17 cellular contexts compared by ENCODE assay signal in the genomic region with DNA sequence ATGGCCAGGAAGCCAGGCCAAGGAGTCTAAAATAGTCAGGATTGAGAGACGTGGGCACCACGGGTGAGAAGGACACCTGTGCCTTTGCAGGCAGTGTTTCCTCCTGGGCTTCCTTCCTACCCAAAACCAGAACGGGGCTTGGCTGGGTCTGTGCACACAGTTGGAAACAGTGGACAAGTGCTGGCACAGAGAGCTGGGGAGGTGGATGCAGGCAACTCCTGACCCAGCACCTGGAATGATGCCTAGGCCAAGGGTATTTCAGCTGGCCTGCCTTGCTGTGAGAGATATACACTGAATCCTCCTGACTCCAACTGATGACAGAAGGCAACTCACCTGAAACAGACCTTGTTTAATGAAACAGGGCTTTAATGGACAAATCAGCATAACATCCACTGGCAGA.
DNase-seq lines count a peak whose midpoint lies in the region; ATAC-seq, FAIRE-seq and TF ChIP-seq lines count a peak whose summit lies in the region.
"Had no signal": no experiment of that assay in that cellular context is flagged by ENCODE, and none has a peak within 500 bp of the region (broad histone marks: within the 10 kb centered on the region; RNA-seq: fewer than 3 reads in every experiment).

No MANE protein-coding gene starts in this region.

- TF ChIP-seq POLR2A in K562 (conservative IDR thresholded peaks at IDR 0.05), result no peak
- TF ChIP-seq POLR2A in endothelial cell of umbilical vein (IDR thresholded peaks at IDR 0.05; ENCODE audit: low read depth, low read length), result no peak

- dilution Hi-C loops in endothelial cell of umbilical vein (cut with MboI; ENCODE audit: extremely low pct_ligation_motif_present, low sequenced_read_pairs), result no loop called here

- H3K9me3 ChIP-seq in BLaER1 (peaks cover 22% of the 10 kb centered on the region), K562 (replicated peaks; ENCODE audit: control insufficient read depth, insufficient read depth, low read depth, low read length) (no peaks in the 10 kb centered on the region), endothelial cell of umbilical vein (replicated peaks; ENCODE audit: control insufficient read depth, insufficient read depth, low read length) (no peaks in the 10 kb centered on the region), mesenchymal stem cell (ENCODE audit: control insufficient read depth, low read length) (no peaks in the 10 kb centered on the region)
- H3K9me3 ChIP-seq: Caco-2 had no signal

- in situ Hi-C loops in K562 (cut with MboI), result no loop called here

- FAIRE-seq in K562 (lab: Jason Lieb, UNC) (no peak), endothelial cell of umbilical vein (lab: Jason Lieb, UNC) (no peak)
- FAIRE-seq: D721Med, HTR-8/SVneo had no signal

- H2BK12ac ChIP-seq in mesenchymal stem cell (ENCODE audit: low read length in 2 of 2), result no peak overlapping the region

- DNase-seq in K562 (ENCODE audit: extremely low read depth in 1 of 4, low spot score in 3 of 4) (no peak), dermis blood vessel endothelial cell (peak; percentile 8), endothelial cell of umbilical vein (ENCODE audit: low read depth, low spot score) (no peak), NCI-H1930 (lab: John Stamatoyannopoulos, UW) (no peak), mesenchymal stem cell (no peak)
- DNase-seq: Caco-2; CD4-positive, CD25-positive, alpha-beta regulatory T cell; CD8-positive, alpha-beta memory T cell; GDM1; GOT3; H7; HFFc6 had no signal

- no peak overlapping the region; the same call in 1 of the 2 replicates for H2AFZ ChIP-seq in K562 (ENCODE audit: low read depth, low read length)
- no peak overlapping the region for H2AFZ ChIP-seq in endothelial cell of umbilical vein (ENCODE audit: low read depth, low read length)
- H2AFZ ChIP-seq in mesenchymal stem cell (ENCODE audit: low read depth, low read length), result no peak overlapping the region

- no peaks in the 10 kb centered on the region for H3K36me3 Mint-ChIP-seq in activated T-helper 17 cell treated with anti-CD3 and anti-CD28 coated beads, Interleukin-2, amount 50 U/mL, for 72 hours (ENCODE audit: low read depth)

- no peak overlapping the region for H3K27ac Mint-ChIP-seq in activated T-helper 17 cell treated with anti-CD3 and anti-CD28 coated beads, Interleukin-2, amount 50 U/mL, for 72 hours

- H2BK15ac ChIP-seq in mesenchymal stem cell (ENCODE audit: low read depth, poor library complexity, severe bottlenecking), result no peak overlapping the region

- TF ChIP-seq RAD21 in K562 (CRISPR knock-in tag; conservative IDR thresholded peaks at IDR 0.05 in 1 of 2, IDR thresholded peaks at IDR 0.05 in 1 of 2), result no peak

- H2AK5ac ChIP-seq in mesenchymal stem cell (ENCODE audit: low read length, severe bottlenecking), result no peak overlapping the region

- no peaks in the 10 kb centered on the region for H3K4me1 Mint-ChIP-seq in activated T-helper 17 cell treated with anti-CD3 and anti-CD28 coated beads, Interleukin-2, amount 50 U/mL, for 72 hours

- H3K4me2 ChIP-seq in BLaER1 (peak overlapping the region; percentile 68), K562 (ENCODE audit: insufficient read depth, low read length) (peak overlapping the region; percentile 47; the same call in 1 of the 2 replicates), endothelial cell of umbilical vein (ENCODE audit: insufficient read depth, low read length) (peak overlapping the region; percentile 73), mesenchymal stem cell (ENCODE audit: low read length, poor library complexity, severe bottlenecking) (no peak overlapping the region)

- H3K23ac ChIP-seq in mesenchymal stem cell (ENCODE audit: low read length in 2 of 2), result no peak overlapping the region

- BruUV-seq in K562 (replicated peaks; lab: Mats Ljungman, UMichigan) (no TSS peak), endothelial cell of umbilical vein (replicated peaks; lab: Mats Ljungman, UMichigan) (no TSS peak)

- intact Hi-C loops in K562 (cut with micrococcal nuclease) (no loop called here), endothelial cell of umbilical vein (cut with micrococcal nuclease) (loop anchor here (10.0 kb wide), 1 partner anchor 398 kb away; no protein-coding TSS in a partner anchor)

- H3K9me1 ChIP-seq in K562 (ENCODE audit: control insufficient read depth, insufficient read depth, low read length) (no peaks in the 10 kb centered on the region), endothelial cell of umbilical vein (replicated peaks; ENCODE audit: control insufficient read depth, extremely low read depth, insufficient read depth, low read length) (no peaks in the 10 kb centered on the region)

- peak overlapping the region; percentile 47; the same call in 1 of the 2 replicates for H3K9ac ChIP-seq in BLaER1
- no peak overlapping the region for H3K9ac ChIP-seq in K562 (ENCODE audit: insufficient read depth in 1 of 2, low read depth in 2 of 2, low read length in 2 of 2)
- H3K9ac ChIP-seq in endothelial cell of umbilical vein (replicated peaks; ENCODE audit: extremely low read depth, insufficient read depth, low read length), result no peak overlapping the region
- H3K9ac ChIP-seq in mesenchymal stem cell (ENCODE audit: low read length), result no peak overlapping the region

- H3K4ac ChIP-seq in mesenchymal stem cell (ENCODE audit: low read depth in 1 of 2, low read length in 2 of 2), result no peak overlapping the region

- no peak overlapping the region for H3K18ac ChIP-seq in mesenchymal stem cell (ENCODE audit: low read depth in 1 of 2, low read length in 2 of 2)

- H2BK5ac ChIP-seq in mesenchymal stem cell (ENCODE audit: low read depth, low read length, poor library complexity, severe bottlenecking), result no peak overlapping the region

- no peaks in the 10 kb centered on the region for H3K27me3 Mint-ChIP-seq in activated T-helper 17 cell treated with anti-CD3 and anti-CD28 coated beads, Interleukin-2, amount 50 U/mL, for 72 hours
- H3K27me3 Mint-ChIP-seq: CD4-positive, CD25-positive, alpha-beta regulatory T cell; CD8-positive, alpha-beta memory T cell had no signal

- POLR2A ChIA-PET in K562 (lab: Yijun Ruan, JAX) (interaction anchor here (0.5 to 1.4 kb wide), 4 partner anchors 8 to 96 kb away, joined by 3 to 4 read pairs (median 3); no protein-coding TSS in a partner anchor), endothelial cell of umbilical vein (lab: Charles Lee) (no interaction called here)

- H3K27ac ChIP-seq in BLaER1 (peak overlapping the region; percentile 70), K562 (ENCODE audit: extremely low read depth, low read depth, low read length) (peak overlapping the region; percentile 61), endothelial cell of umbilical vein (ENCODE audit: insufficient read depth, low read depth, low read length) (peak overlapping the region; percentile 70), mesenchymal stem cell (ENCODE audit: low read length, poor library complexity, severe bottlenecking) (no peak overlapping the region)

- H3K79me2 ChIP-seq in K562 (ENCODE audit: control insufficient read depth, insufficient read depth, low read length), result no peaks in the 10 kb centered on the region
- no peaks in the 10 kb centered on the region for H3K79me2 ChIP-seq in endothelial cell of umbilical vein (ENCODE audit: control insufficient read depth, insufficient read depth, low read length)

- no peak for ATAC-seq in K562
- ATAC-seq in activated T-helper 17 cell treated with anti-CD3 and anti-CD28 coated beads, Interleukin-2, amount 50 U/mL, for 72 hours (replicated peaks), result no peak
- no peak for ATAC-seq in HG03439 (IDR thresholded peaks at IDR 0.05; ENCODE audit: unreplicated experiment)

- no peak overlapping the region for H3K4me3 Mint-ChIP-seq in activated T-helper 17 cell treated with anti-CD3 and anti-CD28 coated beads, Interleukin-2, amount 50 U/mL, for 72 hours
- H3K4me3 Mint-ChIP-seq: CD8-positive, alpha-beta memory T cell; HFFc6 had no signal

- H4K20me1 ChIP-seq in BLaER1 (no peaks in the 10 kb centered on the region), K562 (replicated peaks; ENCODE audit: control insufficient read depth, insufficient read depth, low read length) (no peaks in the 10 kb centered on the region), endothelial cell of umbilical vein (replicated peaks; ENCODE audit: control insufficient read depth, extremely low read depth, insufficient read depth, low read length) (no peaks in the 10 kb centered on the region)

- H3K27me3 ChIP-seq in BLaER1 (no peaks in the 10 kb centered on the region), K562 (ENCODE audit: control insufficient read depth in 2 of 2, insufficient read depth in 2 of 2, low read length in 2 of 2) (no peaks in the 10 kb centered on the region), endothelial cell of umbilical vein (ENCODE audit: control insufficient read depth in 2 of 2, insufficient read depth in 2 of 2, low read length in 2 of 2) (no peaks in the 10 kb centered on the region), mesenchymal stem cell (ENCODE audit: control insufficient read depth in 1 of 2, insufficient read depth in 1 of 2, low read length in 2 of 2) (no peaks in the 10 kb centered on the region)

- no peak overlapping the region for H2BK120ac ChIP-seq in mesenchymal stem cell (ENCODE audit: low read depth, low read length)

- no peak overlapping the region for H4K91ac ChIP-seq in mesenchymal stem cell (ENCODE audit: low read length)

- H3K9me3 Mint-ChIP-seq in activated T-helper 17 cell treated with anti-CD3 and anti-CD28 coated beads, Interleukin-2, amount 50 U/mL, for 72 hours, result no peaks in the 10 kb centered on the region
- H3K9me3 Mint-ChIP-seq: CD4-positive, CD25-positive, alpha-beta regulatory T cell; HFFc6 had no signal

- H3K4me1 ChIP-seq in BLaER1 (peaks cover 88% of the 10 kb centered on the region), K562 (replicated peaks in 1 of 2; ENCODE audit: control insufficient read depth in 2 of 2, insufficient read depth in 2 of 2, low read length in 2 of 2) (peaks cover 9 to 26% of the 10 kb centered on the region in 2 experiments; a peak in 3 of 5 replicates), endothelial cell of umbilical vein (ENCODE audit: control insufficient read depth, extremely low read depth, insufficient read depth, low read length) (peaks cover 19% of the 10 kb centered on the region), mesenchymal stem cell (ENCODE audit: control insufficient read depth, insufficient read depth, low read depth, low read length) (peaks cover 7% of the 10 kb centered on the region)
- H3K4me1 ChIP-seq: Caco-2 had no signal

- H3K4me3 ChIP-seq in BLaER1 (no peak overlapping the region), K562 (no peak overlapping the region), endothelial cell of umbilical vein (replicated peaks in 1 of 3; ENCODE audit: insufficient read depth in 1 of 3, low read depth in 1 of 3, low read length in 3 of 3) (no peak overlapping the region), mesenchymal stem cell (ENCODE audit: insufficient read depth in 1 of 2, low read depth in 1 of 2, low read length in 2 of 2) (no peak overlapping the region)

- CTCF ChIA-PET in K562 (lab: Yijun Ruan, JAX; ENCODE audit: low intra/inter-chr PET ratio) (no interaction called here), endothelial cell of umbilical vein (lab: Charles Lee) (interaction anchor here (1.4 to 1.7 kb wide), 2 partner anchors 80 to 179 kb away, joined by 5 to 6 read pairs; no protein-coding TSS in a partner anchor)

- H3K36me3 ChIP-seq in BLaER1 (peaks cover 28% of the 10 kb centered on the region), K562 (ENCODE audit: control insufficient read depth, insufficient read depth, low read length) (peaks cover 3% of the 10 kb centered on the region; the same call in 2 of the 3 replicates), endothelial cell of umbilical vein (ENCODE audit: control insufficient read depth in 2 of 2, extremely low read depth in 1 of 2, insufficient read depth in 2 of 2, low read length in 2 of 2) (no peaks in the 10 kb centered on the region), mesenchymal stem cell (ENCODE audit: control insufficient read depth in 1 of 2, insufficient read depth in 2 of 2, low read depth in 1 of 2, low read length in 2 of 2) (peaks cover 0 to 4% of the 10 kb centered on the region in 2 experiments)

- no peak overlapping the region for H3K14ac ChIP-seq in mesenchymal stem cell (ENCODE audit: low read length in 2 of 2)

- TF ChIP-seq CTCF in K562 (IDR thresholded peaks at IDR 0.05 in 2 of 3, conservative IDR thresholded peaks at IDR 0.05 in 1 of 3; ENCODE audit: insufficient read depth in 2 of 3, low read depth in 1 of 3, low read length in 3 of 3) (no peak), endothelial cell of umbilical vein (IDR thresholded peaks at IDR 0.05; ENCODE audit: extremely low read depth in 1 of 2, insufficient read depth in 1 of 2, low read depth in 1 of 2, low read length in 2 of 2) (no peak)

- H3K79me1 ChIP-seq in mesenchymal stem cell (replicated peaks; ENCODE audit: low read length, poor library complexity, severe bottlenecking), result no peaks in the 10 kb centered on the region

- no peak for TF ChIP-seq EP300 in K562 (IDR thresholded peaks at IDR 0.05; ENCODE audit: low read length)

- H4K8ac ChIP-seq in mesenchymal stem cell (ENCODE audit: low read length), result no peak overlapping the region

- WGBS in K562 (ENCODE audit: insufficient coverage, low coverage, missing lambda C conversion rate), result 92% methylated on average over 3 of the region's 3 CpGs
- 89% methylated on average over 3 of the region's 3 CpGs for WGBS in mesenchymal stem cell
